Comparison of ENCODE assay signal across 1 cellular context in the genomic region with DNA sequence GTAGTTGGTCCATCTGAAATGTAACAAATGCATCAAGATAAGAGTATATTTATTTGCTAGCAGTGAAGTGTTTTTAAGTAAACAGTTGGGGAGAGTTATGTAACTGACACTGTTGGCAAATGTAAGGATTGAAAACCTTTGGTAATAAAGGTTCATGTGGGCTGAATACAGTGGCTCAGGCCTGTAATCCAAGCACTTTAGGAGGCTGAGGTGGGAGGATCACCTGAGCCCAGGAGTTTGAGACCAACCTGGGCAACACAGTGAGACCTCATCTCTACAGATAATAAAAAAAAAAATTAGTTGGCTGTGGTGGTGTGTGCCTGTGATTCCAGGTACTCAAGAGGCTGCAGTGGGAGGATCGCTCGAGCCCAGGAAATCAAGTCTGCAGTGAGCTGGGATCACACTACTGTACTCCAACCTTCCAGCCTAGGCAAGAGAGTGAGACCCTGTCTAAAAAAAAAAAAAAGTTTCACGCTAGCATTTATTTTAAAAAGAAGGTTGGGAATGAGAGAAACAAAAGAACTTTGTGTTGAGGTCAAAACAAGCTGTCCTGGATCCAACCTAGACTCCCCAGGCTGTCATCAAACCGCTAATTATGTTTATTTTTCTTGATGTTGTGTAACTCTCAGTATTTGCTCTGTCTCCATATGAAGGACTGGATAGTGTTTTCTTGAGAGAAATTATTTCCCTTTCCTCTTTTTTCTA.
TF ChIP-seq lines count a peak whose summit lies in the region.

No MANE protein-coding gene starts in this region.

TF ChIP-seq in IMR-90, 13 proteins besides CTCF, POLR2A, EP300 and RAD21:
- TF ChIP-seq CHD1 (IDR thresholded peaks at IDR 0.05; ENCODE audit: low read depth, low read length): no peak
- TF ChIP-seq CEBPB (IDR thresholded peaks at IDR 0.05; ENCODE audit: low read depth, low read length): peak; percentile 56
